Comparison of ENCODE assay signal across 1 cellular context in genomic region chr14:89027097-89027740, GRCh38.
TF ChIP-seq lines count a peak whose summit lies in the region.

No MANE protein-coding gene starts in this region.

TF ChIP-seq in GM12878, 131 proteins besides CTCF, POLR2A, EP300 and RAD21 (continued from another document):
- TF ChIP-seq MLLT1 (IDR thresholded peaks at IDR 0.05) (no peak), ZBED1 (IDR thresholded peaks at IDR 0.05; ENCODE audit: borderline replicate concordance) (no peak), SMC3 (IDR thresholded peaks at IDR 0.05; ENCODE audit: borderline replicate concordance, low read length) (peak; percentile 62), IRF3 (IDR thresholded peaks at IDR 0.05) (no peak), MAX (IDR thresholded peaks at IDR 0.05; ENCODE audit: low read depth, low read length) (no peak), ESRRA (IDR thresholded peaks at IDR 0.05; ENCODE audit: low read length) (no peak), HDAC2 (IDR thresholded peaks at IDR 0.05) (no peak), YY1 (IDR thresholded peaks at IDR 0.05; ENCODE audit: low read depth, low read length) (0 out of 2 replicates have a peak, but pooled peaks have one; percentile 39), NFIC (IDR thresholded peaks at IDR 0.05; ENCODE audit: low read depth, low read length) (no peak), BCL3 (IDR thresholded peaks at IDR 0.05; ENCODE audit: borderline replicate concordance, insufficient read depth, low read depth, low read length, poor library complexity, severe bottlenecking) (no peak), SREBF1 (IDR thresholded peaks at IDR 0.05; ENCODE audit: low read length) (no peak), ZNF24 (IDR thresholded peaks at IDR 0.05) (no peak), RB1 (IDR thresholded peaks at IDR 0.05; ENCODE audit: borderline replicate concordance) (peak; percentile 28; the same call in 1 of the 2 replicates)
